27 cellular contexts compared by ENCODE assay signal in the genomic region with DNA sequence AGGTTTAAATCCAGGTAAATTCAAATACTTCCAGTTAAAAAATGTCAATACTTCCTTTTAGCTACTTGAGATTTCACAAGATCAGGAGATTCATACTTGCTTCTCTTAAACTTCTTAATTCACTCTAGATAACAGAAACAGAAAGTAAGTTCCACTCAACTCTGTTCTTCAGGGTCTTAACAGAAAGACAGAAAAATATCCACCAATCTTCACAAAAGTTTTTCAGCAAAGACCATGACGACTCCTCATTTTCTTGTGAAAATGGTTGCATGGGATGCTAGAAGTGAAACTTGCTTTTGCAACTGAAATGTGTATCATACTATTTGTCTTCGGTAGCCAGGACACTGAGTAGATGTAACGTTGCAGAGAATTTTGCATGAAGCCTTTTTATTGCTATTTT. TPM values are rescaled to one million over a fixed set of nuclear protein-coding genes. Genes with fewer than 3 reads are reported as not detected.
A peak's percentile ranks its signal among the peaks of the same experiment; 100 is the strongest.
DNase-seq lines count a peak whose midpoint lies in the region; ATAC-seq and TF ChIP-seq lines count a peak whose summit lies in the region.
"Had no signal": no experiment of that assay in that cellular context is flagged by ENCODE, and none has a peak within 500 bp of the region (broad histone marks: within the 10 kb centered on the region; RNA-seq: fewer than 3 reads in every experiment).

No MANE protein-coding gene starts in this region.

- 89% methylated on average over 3 of the region's 3 CpGs for WGBS in prostate gland

- H3K27ac Mint-ChIP-seq in activated T-cell treated with anti-CD3 and anti-CD28 coated beads, Interleukin-2, amount 50 U/mL, for 24 hours = peak overlapping the region; percentile 76
- peak overlapping the region in 7 of 8 donors; percentile 24 to 87 (median 48) for H3K27ac Mint-ChIP-seq in CD8-positive, alpha-beta memory T cell
- peak overlapping the region; percentile 72 to 94 for H3K27ac Mint-ChIP-seq in T-cell
- peak overlapping the region; percentile 15 for H3K27ac Mint-ChIP-seq in activated naive CD8-positive, alpha-beta T cell treated with anti-CD3 and anti-CD28 coated beads, Interleukin-2, amount 10 ng/mL, durations not matched to agents 7 days and 5 days
- H3K27ac Mint-ChIP-seq in GM23338 = no peak overlapping the region
- H3K27ac Mint-ChIP-seq: nephron progenitor cell; stimulated activated naive B cell treated with anti-CD40 and anti-IgM and Interleukin-4, amounts not matched to agents 10 μg/mL and 1 μg/mL and 100 μg/mL, for 72 hours had no signal

- no peak overlapping the region for H2AFZ ChIP-seq in GM23338

- H3K9me3 Mint-ChIP-seq in activated T-cell treated with anti-CD3 and anti-CD28 coated beads, Interleukin-2, amount 50 U/mL, for 24 hours = peaks cover 16% of the 10 kb centered on the region
- H3K9me3 Mint-ChIP-seq in CD8-positive, alpha-beta memory T cell = peaks cover 0 to 10% (median 5%) of the 10 kb centered on the region in 5 donors
- H3K9me3 Mint-ChIP-seq in T-cell (peaks cover 4 to 15% (median 5%) of the 10 kb centered on the region in 3 donors), GM23338 (peaks cover 11% of the 10 kb centered on the region)
- H3K9me3 Mint-ChIP-seq in activated naive CD8-positive, alpha-beta T cell treated with anti-CD3 and anti-CD28 coated beads, Interleukin-2, amount 10 ng/mL, durations not matched to agents 7 days and 5 days = peaks cover 17% of the 10 kb centered on the region
- H3K9me3 Mint-ChIP-seq: central memory CD8-positive, alpha-beta T cell had no signal

- H3K4me2 ChIP-seq in GM23338 = no peak overlapping the region

- peaks cover 74% of the 10 kb centered on the region for H3K4me1 Mint-ChIP-seq in activated T-cell treated with anti-CD3 and anti-CD28 coated beads, Interleukin-2, amount 50 U/mL, for 24 hours (ENCODE audit: low read depth)
- H3K4me1 Mint-ChIP-seq in CD8-positive, alpha-beta memory T cell = peaks cover 26 to 73% (median 71%) of the 10 kb centered on the region in 3 donors
- H3K4me1 Mint-ChIP-seq in T-cell (peaks cover 58 to 67% (median 62%) of the 10 kb centered on the region in 3 donors), GM23338 (no peaks in the 10 kb centered on the region)
- H3K4me1 Mint-ChIP-seq in activated naive CD8-positive, alpha-beta T cell treated with anti-CD3 and anti-CD28 coated beads, Interleukin-2, amount 10 ng/mL, durations not matched to agents 7 days and 5 days = peaks cover 26% of the 10 kb centered on the region
- H3K4me1 Mint-ChIP-seq: nephron progenitor cell had no signal

- no peak overlapping the region for H3K4me3 ChIP-seq in CD8-positive, alpha-beta memory T cell (ENCODE audit: low read length)
- H3K4me3 ChIP-seq in prostate gland (no peak overlapping the region), GM23338 (no peak overlapping the region)
- H3K4me3 ChIP-seq: pancreas, spleen, thoracic aorta, vagina had no signal

- H3K36me3 ChIP-seq in CD8-positive, alpha-beta memory T cell (ENCODE audit: insufficient read depth, low read length) = no peaks in the 10 kb centered on the region
- H3K36me3 ChIP-seq in prostate gland = no peaks in the 10 kb centered on the region
- no peaks in the 10 kb centered on the region for H3K36me3 ChIP-seq in GM23338 (ENCODE audit: insufficient read depth)
- H3K36me3 ChIP-seq: BE2C, pancreas, spleen, thoracic aorta, vagina had no signal

- H3K27me3 ChIP-seq in CD8-positive, alpha-beta memory T cell (ENCODE audit: insufficient read depth, low read length, poor library complexity, severe bottlenecking) = no peaks in the 10 kb centered on the region
- no peaks in the 10 kb centered on the region for H3K27me3 ChIP-seq in prostate gland (replicated peaks; ENCODE audit: insufficient read depth)
- H3K27me3 ChIP-seq in GM23338 (ENCODE audit: insufficient read depth) = no peaks in the 10 kb centered on the region
- H3K27me3 ChIP-seq: BE2C, pancreas, spleen, vagina had no signal

- H3K9me2 ChIP-seq in GM23338 (ENCODE audit: insufficient read depth) = 0 out of 2 replicates have a peak, but pooled peaks cover 2% of the 10 kb centered on the region

- peaks cover 21% of the 10 kb centered on the region for H3K4me1 ChIP-seq in CD8-positive, alpha-beta memory T cell (ENCODE audit: insufficient read depth, low read length)
- H3K4me1 ChIP-seq in prostate gland (replicated peaks) (no peaks in the 10 kb centered on the region), GM23338 (ENCODE audit: insufficient read depth) (no peaks in the 10 kb centered on the region)
- H3K4me1 ChIP-seq: BE2C, pancreas, vagina had no signal

- peak overlapping the region; percentile 63 for H3K4me3 Mint-ChIP-seq in activated T-cell treated with anti-CD3 and anti-CD28 coated beads, Interleukin-2, amount 50 U/mL, for 24 hours
- H3K4me3 Mint-ChIP-seq in CD8-positive, alpha-beta memory T cell = peak overlapping the region; percentile 24 to 73 (median 51)
- peak overlapping the region; percentile 46 to 62 (median 61) for H3K4me3 Mint-ChIP-seq in T-cell
- peak overlapping the region; percentile 39 for H3K4me3 Mint-ChIP-seq in activated naive CD8-positive, alpha-beta T cell treated with anti-CD3 and anti-CD28 coated beads, Interleukin-2, amount 10 ng/mL, durations not matched to agents 7 days and 5 days
- H3K4me3 Mint-ChIP-seq in GM23338 = no peak overlapping the region
- H3K4me3 Mint-ChIP-seq: central memory CD8-positive, alpha-beta T cell; nephron progenitor cell; stimulated activated naive B cell treated with anti-CD40 and anti-IgM and Interleukin-4, amounts not matched to agents 10 μg/mL and 1 μg/mL and 100 μg/mL, for 72 hours had no signal

- POLR2A ChIA-PET in CD8-positive, alpha-beta memory T cell (lab: Charles Lee) = interaction anchor here (0.7 to 1.0 kb wide), 4 partner anchors 9 to 366 kb away, joined by 3 to 9 read pairs (median 6); no protein-coding TSS in a partner anchor
- POLR2A ChIA-PET in T-cell (lab: Charles Lee) (interaction anchor here (0.6 to 1.4 kb wide), 5 partner anchors 9 to 707 kb away, joined by 3 to 5 read pairs (median 3); no protein-coding TSS in a partner anchor), RWPE1 (lab: Yijun Ruan, JAX; ENCODE audit: low non-redundant PET) (no interaction called here)
- POLR2A ChIA-PET in activated naive CD8-positive, alpha-beta T cell treated with anti-CD3 and anti-CD28 coated beads, Interleukin-2, amount 10 ng/mL, durations not matched to agents 7 days and 5 days (lab: Charles Lee) = interaction anchor here (1.3 to 1.7 kb wide), 2 partner anchors 10 to 12 kb away, joined by 4 to 5 read pairs; no protein-coding TSS in a partner anchor

- H3K79me2 ChIP-seq in GM23338 (replicated peaks; ENCODE audit: insufficient read depth) = no peaks in the 10 kb centered on the region

- DNase-seq in activated T-cell treated with anti-CD3 and anti-CD28 coated beads, Interleukin-2, amount 50 U/mL, for 24 hours = no peak
- DNase-seq in activated T-cell treated with anti-CD3 and anti-CD28 coated beads, Interleukin-2, amount 50 U/mL, for 48 hours = no peak
- no peak for DNase-seq in CD8-positive, alpha-beta memory T cell
- no peak for DNase-seq in T-cell
- no peak for DNase-seq in activated naive CD8-positive, alpha-beta T cell treated with anti-CD3 and anti-CD28 coated beads, Interleukin-2, amount 10 ng/mL, durations not matched to agents 7 days and 5 days
- DNase-seq in prostate gland (ENCODE audit: low spot score) = no peak
- no peak for DNase-seq in GM23338 (ENCODE audit: low spot score)
- no peak for DNase-seq in RWPE1 (ENCODE audit: low spot score)
- DNase-seq: activated CD8-positive, alpha-beta memory T cell treated with anti-CD3 and anti-CD28 coated beads, Interleukin-2, amount 50 U/mL, for 4 hours; BE2C; Calu3; EL; HCEC 1CT; midbrain; NCI-H1048; NCI-H187; NCI-H526; nephron progenitor cell; pancreas; right cardiac atrium; Right ventricle myocardium superior; spleen; stimulated activated CD4-positive, alpha-beta T cell treated with anti-CD3 and anti-CD28 coated beads, Interleukin-2, amount 100 ng/mL, for 48 hours; stimulated activated naive B cell treated with anti-CD40 and anti-IgM and Interleukin-4, amounts not matched to agents 10 μg/mL and 1 μg/mL and 100 μg/mL, for 72 hours had no signal

- peaks cover 7% of the 10 kb centered on the region for H3K9me3 ChIP-seq in CD8-positive, alpha-beta memory T cell (ENCODE audit: low read length)
- no peaks in the 10 kb centered on the region for H3K9me3 ChIP-seq in prostate gland
- H3K9me3 ChIP-seq: BE2C, pancreas, thoracic aorta, vagina had no signal

- H3K27me3 Mint-ChIP-seq in activated T-cell treated with anti-CD3 and anti-CD28 coated beads, Interleukin-2, amount 50 U/mL, for 24 hours = no peaks in the 10 kb centered on the region
- no peaks in the 10 kb centered on the region for H3K27me3 Mint-ChIP-seq in CD8-positive, alpha-beta memory T cell
- H3K27me3 Mint-ChIP-seq in T-cell (no peaks in the 10 kb centered on the region), GM23338 (ENCODE audit: insufficient read depth, low read depth, poor library complexity) (no peaks in the 10 kb centered on the region)
- H3K27me3 Mint-ChIP-seq in activated naive CD8-positive, alpha-beta T cell treated with anti-CD3 and anti-CD28 coated beads, Interleukin-2, amount 10 ng/mL, durations not matched to agents 7 days and 5 days = no peaks in the 10 kb centered on the region
- H3K27me3 Mint-ChIP-seq: central memory CD8-positive, alpha-beta T cell; stimulated activated naive B cell treated with anti-CD40 and anti-IgM and Interleukin-4, amounts not matched to agents 10 μg/mL and 1 μg/mL and 100 μg/mL, for 72 hours had no signal

- intact Hi-C loops in prostate gland (cut with DNase I) = no loop called here

- no peaks in the 10 kb centered on the region; the same call in 1 of the 2 replicates for H4K20me1 ChIP-seq in GM23338 (replicated peaks; ENCODE audit: insufficient read depth)

- peaks cover 62% of the 10 kb centered on the region for H3K36me3 Mint-ChIP-seq in activated T-cell treated with anti-CD3 and anti-CD28 coated beads, Interleukin-2, amount 50 U/mL, for 24 hours (ENCODE audit: low read depth)
- peaks cover 20 to 36% (median 25%) of the 10 kb centered on the region in 3 donors for H3K36me3 Mint-ChIP-seq in CD8-positive, alpha-beta memory T cell
- H3K36me3 Mint-ChIP-seq in T-cell = peaks cover 46% of the 10 kb centered on the region
- H3K36me3 Mint-ChIP-seq in activated naive CD8-positive, alpha-beta T cell treated with anti-CD3 and anti-CD28 coated beads, Interleukin-2, amount 10 ng/mL, durations not matched to agents 7 days and 5 days = peaks cover 41% of the 10 kb centered on the region
- H3K36me3 Mint-ChIP-seq in GM23338 (ENCODE audit: low read depth) = peaks cover 15% of the 10 kb centered on the region; the same call in 2 of the 3 replicates

- no peak overlapping the region for H3K27ac ChIP-seq in CD8-positive, alpha-beta memory T cell (ENCODE audit: low read depth, low read length)
- H3K27ac ChIP-seq in prostate gland = no peak overlapping the region
- H3K27ac ChIP-seq in GM23338 (ENCODE audit: low read depth) = no peak overlapping the region
- no peak overlapping the region for H3K27ac ChIP-seq in RWPE1
- H3K27ac ChIP-seq: pancreas, spleen, thoracic aorta, vagina had no signal

- ATAC-seq in T-cell (replicated peaks in 1 of 4) (no peak), GM23338 (no peak)
- no peak for ATAC-seq in activated naive CD8-positive, alpha-beta T cell treated with anti-CD3 and anti-CD28 coated beads, Interleukin-2, amount 10 ng/mL, durations not matched to agents 7 days and 5 days (ENCODE audit: low read depth)
- ATAC-seq: pancreas; right cardiac atrium; stimulated activated naive B cell treated with anti-CD40 and anti-IgM and Interleukin-4, amounts not matched to agents 10 μg/mL and 1 μg/mL and 100 μg/mL, for 72 hours had no signal

- H3F3A ChIP-seq in GM23338 (replicated peaks; ENCODE audit: low read depth) = no peaks in the 10 kb centered on the region

- CTCF ChIA-PET in CD8-positive, alpha-beta memory T cell (lab: Charles Lee) = interaction anchor here (0.7 to 21.0 kb wide), 5 partner anchors 9 to 368 kb away, joined by 3 to 403 read pairs (median 4); no protein-coding TSS in a partner anchor
- CTCF ChIA-PET in T-cell (lab: Charles Lee) = interaction anchor here (0.7 to 2.0 kb wide), 5 partner anchors 8 to 63 kb away, joined by 3 to 8 read pairs (median 4); no protein-coding TSS in a partner anchor
- CTCF ChIA-PET in RWPE1 (lab: Yijun Ruan, JAX) = interaction anchor here (0.7 kb wide), 1 partner anchor 13 kb away, joined by 5 read pairs; no protein-coding TSS in a partner anchor

- no peak for TF ChIP-seq CTCF in prostate gland (IDR thresholded peaks at IDR 0.05)
- no peak for TF ChIP-seq CTCF in GM23338 (conservative IDR thresholded peaks at IDR 0.05; ENCODE audit: low read depth in 2 of 2)
- TF ChIP-seq CTCF in RWPE1 (conservative IDR thresholded peaks at IDR 0.05; ENCODE audit: low read depth) = no peak

- TF ChIP-seq POLR2A in prostate gland (IDR thresholded peaks at IDR 0.05) = no peak

RNA-seq across cellular contexts. Expression of gene LRRC8C, which starts 12.3 kb away (rescaled TPM):
- total RNA-seq in CD8-positive, alpha-beta memory T cell = 10 to 100 TPM; 61.4 to 63.5 TPM
- 19.7 TPM for polyA plus RNA-seq in CD8-positive, alpha-beta memory T cell
- 10 to 100 TPM; 33.4 to 48.4 (median 41.9) TPM for total RNA-seq in T-cell
- 10 to 100 TPM; 38.2 to 41.8 TPM for total RNA-seq in activated naive CD8-positive, alpha-beta T cell treated with anti-CD3 and anti-CD28 coated beads, Interleukin-2, amount 10 ng/mL, durations not matched to agents 7 days and 5 days
- total RNA-seq in prostate gland = 10 to 100 TPM in 1 of 2 donors, 1 to 10 TPM in 1; 2.0 to 12.4 TPM
- 2.6 and 3.9 TPM in 2 replicates for total RNA-seq in GM23338 (2014; rRNA removed; shearing (Covaris generic))
- 0.78 and 0.89 TPM in 2 replicates for polyA plus RNA-seq in GM23338 (2016; fragmentation: Nextera tagmentation; extraction: Ambion mirVana)
